In genomic region chr7:131546583-131547111, GRCh38 we compare ENCODE assay signal across 8 cellular contexts. TPM values are rescaled to one million over a fixed set of nuclear protein-coding genes. Genes with fewer than 3 reads are reported as not detected.
DNase-seq lines count a peak whose midpoint lies in the region; ATAC-seq and TF ChIP-seq lines count a peak whose summit lies in the region.

No MANE protein-coding gene starts in this region.

- H3K27me3 Mint-ChIP-seq in CD4-positive, alpha-beta T cell: peaks cover 16% of the 10 kb centered on the region

- H3K36me3 ChIP-seq in gastrocnemius medialis: no peaks in the 10 kb centered on the region

- H3K36me3 Mint-ChIP-seq in CD4-positive, alpha-beta T cell (ENCODE audit: low read depth): no peaks in the 10 kb centered on the region

- H3K4me1 Mint-ChIP-seq in CD4-positive, alpha-beta T cell (ENCODE audit: low read depth): no peaks in the 10 kb centered on the region

- peak; percentile 44 for TF ChIP-seq CTCF in CD4-positive, alpha-beta T cell (IDR thresholded peaks at IDR 0.05)
- TF ChIP-seq CTCF in HL-60 (IDR thresholded peaks at IDR 0.05; ENCODE audit: insufficient read depth, low read length) (peak; percentile 49), VCaP (conservative IDR thresholded peaks at IDR 0.05) (peak; percentile 48), gastrocnemius medialis (IDR thresholded peaks at IDR 0.05 in 4 of 5, conservative IDR thresholded peaks at IDR 0.05 in 1 of 5) (peak; percentile 34 to 61 (median 47))

- no peaks in the 10 kb centered on the region for H3K9me3 ChIP-seq in CD4-positive, alpha-beta T cell (ENCODE audit: control insufficient read depth, low read length)
- H3K9me3 ChIP-seq in gastrocnemius medialis: no peaks in the 10 kb centered on the region

- peaks cover 0 to 10% of the 10 kb centered on the region in 2 donors for H3K4me1 ChIP-seq in gastrocnemius medialis

- in situ Hi-C loops in gastrocnemius medialis (cut with MboI; ENCODE audit: low sequenced_read_pairs in 4 of 4): loop anchor here in 1 of 4 donors (10.0 kb wide), 1 partner anchor 108 kb away; no protein-coding TSS in a partner anchor

- CTCF ChIA-PET in CD4-positive, alpha-beta T cell (lab: Charles Lee): interaction anchor here (0.6 kb wide), 1 partner anchor 11 kb away, joined by 4 read pairs; no protein-coding TSS in a partner anchor

- ATAC-seq in CD4-positive, alpha-beta T cell (ENCODE audit: poor library complexity): peak; percentile 59
- ATAC-seq in gastrocnemius medialis (no peak), HG02571 (IDR thresholded peaks at IDR 0.05; ENCODE audit: unreplicated experiment) (no peak)

- no peak for TF ChIP-seq POLR2A in erythroblast (IDR thresholded peaks at IDR 0.05; ENCODE audit: low read length)
- TF ChIP-seq POLR2A in gastrocnemius medialis (IDR thresholded peaks at IDR 0.05): no peak

- H3K4me3 ChIP-seq in HL-60 (replicated peaks; ENCODE audit: insufficient read depth, low read length) (no peak overlapping the region), gastrocnemius medialis (no peak overlapping the region)

- POLR2A ChIA-PET in CD4-positive, alpha-beta T cell (lab: Charles Lee): no interaction called here

- no peaks in the 10 kb centered on the region for H3K9me3 Mint-ChIP-seq in CD4-positive, alpha-beta T cell

- no peaks in the 10 kb centered on the region for H3K27me3 ChIP-seq in CD4-positive, alpha-beta T cell (ENCODE audit: control insufficient read depth, insufficient read depth, low read length)
- H3K27me3 ChIP-seq in HL-60 (ENCODE audit: insufficient read depth, poor library complexity, severe bottlenecking) (no peaks in the 10 kb centered on the region), gastrocnemius medialis (no peaks in the 10 kb centered on the region)

- DNase-seq in CD4-positive, alpha-beta T cell: peak in 6 of 10 experiments; percentile 3 to 28 (median 17)
- DNase-seq in HL-60 (ENCODE audit: low read depth in 1 of 2, low spot score in 1 of 2): peak; percentile 10 to 14
- DNase-seq in erythroblast (lab: John Stamatoyannopoulos, UW): peak; percentile 73 to 76
- DNase-seq in gastrocnemius medialis: no peak
- no peak for DNase-seq in T1000 (lab: John Stamatoyannopoulos, UW)
- DNase-seq in 8988T: no peak

- H3K4me3 Mint-ChIP-seq in CD4-positive, alpha-beta T cell: no peak overlapping the region

- H3K27ac ChIP-seq in CD4-positive, alpha-beta T cell (ENCODE audit: low read depth, low read length): no peak overlapping the region
- H3K27ac ChIP-seq in HL-60 (replicated peaks): no peak overlapping the region
- no peak overlapping the region for H3K27ac ChIP-seq in VCaP
- H3K27ac ChIP-seq in gastrocnemius medialis: peak overlapping the region in 3 of 4 donors; percentile 76 to 78 (median 77)

- intact Hi-C loops in CD4-positive, alpha-beta T cell (cut with DNase I, micrococcal nuclease): no loop called here
- intact Hi-C loops in gastrocnemius medialis (cut with DNase I; ENCODE audit: low total_unique reads): no loop called here

- no peak overlapping the region for H3K27ac Mint-ChIP-seq in CD4-positive, alpha-beta T cell

RNA-seq across cellular contexts. Expression of gene PODXL, which starts 9.8 kb away (rescaled TPM):
- under 1 TPM; 0.16 to 0.47 TPM for total RNA-seq in CD4-positive, alpha-beta T cell
- total RNA-seq in gastrocnemius medialis: 10 to 100 TPM in 3 of 4 donors, 1 to 10 TPM in 1; 7.9 to 21.3 (median 13.2) TPM

Comparison
In these comparisons a context has a peak if more than half of its experiments do, and no peak if none do; other contexts are left out.
1. DNase-seq: peak in CD4-positive, alpha-beta T cell (6 of 10), HL-60 (2 of 2) and erythroblast (2 of 2); none in gastrocnemius medialis (0 of 2), T1000 (single experiment) and 8988T (single experiment).
2. H3K27ac ChIP-seq: peak in gastrocnemius medialis (3 of 4); none in CD4-positive, alpha-beta T cell (single experiment), HL-60 (single experiment) and VCaP (single experiment).
3. RNA of gene PODXL, which starts 9.8 kb away (total RNA-seq): 7.9 to 21.3 TPM in gastrocnemius medialis; 0.16 to 0.47 TPM in CD4-positive, alpha-beta T cell; every median in the first group is over 4 times any median in the second.
4. Peak in every context shown above with its lines, with median percentiles within 50 percentile points of each other: CTCF ChIP-seq.